8 cellular contexts compared by ENCODE assay signal in the genomic region with DNA sequence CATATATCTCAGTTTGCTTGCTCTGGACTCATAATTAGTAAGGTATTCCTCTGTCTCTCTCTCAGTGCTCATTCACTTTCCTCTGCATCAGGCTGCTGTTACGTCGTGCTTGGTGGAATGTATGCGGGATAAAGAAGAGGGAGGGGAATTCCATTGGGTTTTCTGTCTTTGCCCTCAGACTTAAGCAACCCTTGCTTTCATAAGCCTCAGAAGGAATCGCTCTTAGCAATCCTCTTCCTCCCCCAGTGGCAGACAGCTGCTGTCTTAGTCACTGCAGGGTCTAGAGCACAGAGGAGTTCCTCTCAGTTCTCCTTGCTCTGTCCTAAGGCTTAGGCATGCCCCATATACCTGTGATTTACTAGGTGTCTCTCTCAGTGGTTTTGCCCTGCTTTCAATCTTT. TPM values are rescaled to one million over a fixed set of nuclear protein-coding genes. Genes with fewer than 3 reads are reported as not detected.
DNase-seq lines count a peak whose midpoint lies in the region; ATAC-seq and TF ChIP-seq lines count a peak whose summit lies in the region.

No MANE protein-coding gene starts in this region.

- no peaks in the 10 kb centered on the region for H3K36me3 Mint-ChIP-seq in CD14-positive monocyte

- WGBS in mesendoderm (ENCODE audit: extremely low coverage, insufficient coverage, low lambda C conversion rate) = no CpG with 5 or more reads among the region's 4 CpGs

- H4K8ac ChIP-seq in mesendoderm (ENCODE audit: low read depth, low read length) = no peak overlapping the region

- H3K27me3 ChIP-seq in mesendoderm (ENCODE audit: insufficient read depth, low read length, poor library complexity) = no peaks in the 10 kb centered on the region

- no peak overlapping the region for H3K56ac ChIP-seq in mesendoderm (ENCODE audit: low read length)

- H3K27ac ChIP-seq in mesendoderm (ENCODE audit: low read depth, low read length) = no peak overlapping the region

- H3K4me1 ChIP-seq in mesendoderm (ENCODE audit: control insufficient read depth, low read depth, low read length) = no peaks in the 10 kb centered on the region

- H3K27ac Mint-ChIP-seq in CD14-positive monocyte = no peak overlapping the region

- H3K79me1 ChIP-seq in mesendoderm (ENCODE audit: low read length) = no peaks in the 10 kb centered on the region

- no peak overlapping the region for H2BK120ac ChIP-seq in mesendoderm (ENCODE audit: low read depth, low read length)

- no peak overlapping the region for H2AK5ac ChIP-seq in mesendoderm (ENCODE audit: low read length)

- H3K79me2 ChIP-seq in mesendoderm (ENCODE audit: control insufficient read depth, insufficient read depth, low read length) = no peaks in the 10 kb centered on the region

- ATAC-seq in GM18511 (IDR thresholded peaks at IDR 0.05; ENCODE audit: unreplicated experiment) (peak; percentile 98), HG03135 (IDR thresholded peaks at IDR 0.05; ENCODE audit: unreplicated experiment) (no peak)

- no peak overlapping the region for H3K18ac ChIP-seq in mesendoderm (ENCODE audit: low read length)

- no peaks in the 10 kb centered on the region for H3K4me1 Mint-ChIP-seq in CD14-positive monocyte

- no peak overlapping the region for H3K23ac ChIP-seq in mesendoderm (ENCODE audit: low read length)

- no peak overlapping the region for H2BK5ac ChIP-seq in mesendoderm (ENCODE audit: low read length)

- H3K4me3 Mint-ChIP-seq in CD14-positive monocyte = no peak overlapping the region

- peaks cover 0 to 2% (median 0%) of the 10 kb centered on the region in 3 donors for H3K27me3 Mint-ChIP-seq in CD14-positive monocyte (ENCODE audit: low read depth in 3 of 3)

- H3K4me2 ChIP-seq in mesendoderm (ENCODE audit: low read length) = no peak overlapping the region

- no peak overlapping the region for H3K9ac ChIP-seq in mesendoderm (ENCODE audit: low read length)

- intact Hi-C loops in CD14-positive monocyte (cut with micrococcal nuclease) = no loop called here

- peak; percentile 94 for DNase-seq in HCEC 1CT
- DNase-seq in OCI-M1 (lab: John Stamatoyannopoulos, UW) = peak; percentile 16
- peak; percentile 87 for DNase-seq in mesendoderm
- no peak for DNase-seq in superior temporal gyrus (ENCODE audit: extremely low spot score)
- DNase-seq in CD14-positive monocyte (ENCODE audit: low spot score) = no peak
- no peak for DNase-seq in COLO829 (ENCODE audit: low spot score)

- no peak overlapping the region for H3K4me3 ChIP-seq in mesendoderm (ENCODE audit: low read length)

- H2BK15ac ChIP-seq in mesendoderm (replicated peaks; ENCODE audit: low read depth) = no peak overlapping the region

- H4K5ac ChIP-seq in mesendoderm (ENCODE audit: low read length) = no peak overlapping the region

- no peak for TF ChIP-seq CTCF in CD14-positive monocyte (IDR thresholded peaks at IDR 0.05)

- H3K36me3 ChIP-seq in mesendoderm (ENCODE audit: control insufficient read depth, insufficient read depth, low read length) = no peaks in the 10 kb centered on the region

- H3K4ac ChIP-seq in mesendoderm (ENCODE audit: low read depth, low read length) = no peak overlapping the region

- H3K9me3 Mint-ChIP-seq in CD14-positive monocyte = peaks cover 0 to 11% (median 4%) of the 10 kb centered on the region in 7 donors

RNA-seq across cellular contexts. Expression of a gene that starts 19.1 kb away (rescaled TPM):
- polyA plus RNA-seq in mesendoderm (2013, experiment 1 of 2) = not detected
- 0.07 TPM for polyA plus RNA-seq in mesendoderm (2013, experiment 2 of 2)
- not detected for polyA plus RNA-seq in CD14-positive monocyte

RNA-seq across cellular contexts. Expression of a gene that starts 52.2 kb away (rescaled TPM):
- 4.1 TPM for polyA plus RNA-seq in mesendoderm (2013, experiment 1 of 2)
- 3.9 TPM for polyA plus RNA-seq in mesendoderm (2013, experiment 2 of 2)
- 1 to 10 TPM; 2.2 to 4.7 TPM for polyA plus RNA-seq in CD14-positive monocyte

Comparison
In these comparisons a context has a peak if more than half of its experiments do, and no peak if none do; other contexts are left out.
1. DNase-seq: peak in HCEC 1CT (single experiment), OCI-M1 (single experiment) and mesendoderm (single experiment); none in superior temporal gyrus (single experiment), CD14-positive monocyte (single experiment) and COLO829 (single experiment).